ENCODE assay signal across 8 cellular contexts in genomic region chr20:57089701-57090144, GRCh38.
DNase-seq lines count a peak whose midpoint lies in the region; ATAC-seq, FAIRE-seq and TF ChIP-seq lines count a peak whose summit lies in the region.

No MANE protein-coding gene starts in this region.

- H3K27me3 Mint-ChIP-seq in T-helper 2 cell treated with Interferon-gamma antibody and Interleukin-4, amounts not matched to agents 5 μg/mL and 100 μg/mL, for 36 hours (ENCODE audit: low read depth), result peaks cover 4% of the 10 kb centered on the region
- peaks cover 38% of the 10 kb centered on the region for H3K27me3 Mint-ChIP-seq in astrocyte (ENCODE audit: low read depth, unreplicated experiment)

- peaks cover 5% of the 10 kb centered on the region for H3K9me3 ChIP-seq in astrocyte (ENCODE audit: insufficient read depth, low read depth, low read length)

- FAIRE-seq in astrocyte (lab: Jason Lieb, UNC), result no peak

- H3K79me2 ChIP-seq in astrocyte (ENCODE audit: insufficient read depth, low read length), result no peaks in the 10 kb centered on the region

- H3K4me2 ChIP-seq in astrocyte (ENCODE audit: low read length), result no peak overlapping the region

- no peak overlapping the region for H3K27ac ChIP-seq in astrocyte (ENCODE audit: low read depth, low read length)

- H3K4me1 ChIP-seq in astrocyte (ENCODE audit: insufficient read depth, low read length), result no peaks in the 10 kb centered on the region

- H3K4me3 Mint-ChIP-seq in T-helper 2 cell treated with Interferon-gamma antibody and Interleukin-4, amounts not matched to agents 5 μg/mL and 100 μg/mL, for 36 hours, result no peak overlapping the region
- no peak overlapping the region for H3K4me3 Mint-ChIP-seq in astrocyte (ENCODE audit: unreplicated experiment)

- TF ChIP-seq RAD21 in Ishikawa (IDR thresholded peaks at IDR 0.05; ENCODE audit: low read depth), result peak; percentile 81

- H2AFZ ChIP-seq in astrocyte (ENCODE audit: low read depth, low read length), result peak overlapping the region; percentile 67

- H3K4me1 Mint-ChIP-seq in T-helper 2 cell treated with Interferon-gamma antibody and Interleukin-4, amounts not matched to agents 5 μg/mL and 100 μg/mL, for 36 hours (ENCODE audit: low read depth), result peaks cover 4% of the 10 kb centered on the region
- peaks cover 8% of the 10 kb centered on the region for H3K4me1 Mint-ChIP-seq in astrocyte (ENCODE audit: low read depth, unreplicated experiment)

- no peaks in the 10 kb centered on the region for H3K36me3 Mint-ChIP-seq in T-helper 2 cell treated with Interferon-gamma antibody and Interleukin-4, amounts not matched to agents 5 μg/mL and 100 μg/mL, for 36 hours (ENCODE audit: low read depth)
- H3K36me3 Mint-ChIP-seq in astrocyte (ENCODE audit: low read depth, unreplicated experiment), result no peaks in the 10 kb centered on the region

- ATAC-seq in GM19328 (IDR thresholded peaks at IDR 0.05; ENCODE audit: unreplicated experiment), result peak; percentile 72

- no peak overlapping the region for H3K27ac Mint-ChIP-seq in T-helper 2 cell treated with Interferon-gamma antibody and Interleukin-4, amounts not matched to agents 5 μg/mL and 100 μg/mL, for 36 hours
- no peak overlapping the region for H3K27ac Mint-ChIP-seq in astrocyte (ENCODE audit: unreplicated experiment)

- H3K9me3 Mint-ChIP-seq in T-helper 2 cell treated with Interferon-gamma antibody and Interleukin-4, amounts not matched to agents 5 μg/mL and 100 μg/mL, for 36 hours, result no peaks in the 10 kb centered on the region
- H3K9me3 Mint-ChIP-seq in astrocyte (ENCODE audit: unreplicated experiment), result peaks cover 2% of the 10 kb centered on the region

- no peak overlapping the region for H3K4me3 ChIP-seq in astrocyte (ENCODE audit: insufficient read depth, low read depth, low read length)

- peaks cover 3% of the 10 kb centered on the region for H4K20me1 ChIP-seq in astrocyte (ENCODE audit: insufficient read depth, low read length)

- peaks cover 16% of the 10 kb centered on the region for H3K27me3 ChIP-seq in astrocyte (ENCODE audit: insufficient read depth, low read length)

- no peaks in the 10 kb centered on the region for H3K36me3 ChIP-seq in astrocyte (ENCODE audit: insufficient read depth, low read length)

- DNase-seq in CD1c-positive myeloid dendritic cell (ENCODE audit: extremely low spot score) (peak; percentile 41), astrocyte (ENCODE audit: low read depth) (no peak), iPS-NIHi11 (ENCODE audit: low spot score) (peak; percentile 89), GOT3 (lab: John Stamatoyannopoulos, UW) (no peak)
- peak; percentile 51 for DNase-seq in T-helper 2 cell treated with Interferon-gamma antibody and Interleukin-4, amounts not matched to agents 5 μg/mL and 100 μg/mL, for 36 hours (ENCODE audit: low spot score)
- peak; percentile 51 to 57 for DNase-seq in stimulated activated CD4-positive, alpha-beta T cell treated with anti-CD3 and anti-CD28 coated beads, Interleukin-15, amount 100 ng/mL, for 48 hours (ENCODE audit: low read depth in 2 of 2)

- no peak overlapping the region for H3K9ac ChIP-seq in astrocyte (ENCODE audit: low read length)

- TF ChIP-seq EP300 in Ishikawa (IDR thresholded peaks at IDR 0.05; ENCODE audit: borderline replicate concordance), result no peak

- TF ChIP-seq CTCF in astrocyte (IDR thresholded peaks at IDR 0.05; ENCODE audit: insufficient read depth, low read depth, low read length), result peak; percentile 73

TF ChIP-seq in Ishikawa, 13 proteins besides CTCF, POLR2A, EP300 and RAD21:
- TF ChIP-seq EGR1 (IDR thresholded peaks at IDR 0.05), result no peak
- TF ChIP-seq, protein P1, sequence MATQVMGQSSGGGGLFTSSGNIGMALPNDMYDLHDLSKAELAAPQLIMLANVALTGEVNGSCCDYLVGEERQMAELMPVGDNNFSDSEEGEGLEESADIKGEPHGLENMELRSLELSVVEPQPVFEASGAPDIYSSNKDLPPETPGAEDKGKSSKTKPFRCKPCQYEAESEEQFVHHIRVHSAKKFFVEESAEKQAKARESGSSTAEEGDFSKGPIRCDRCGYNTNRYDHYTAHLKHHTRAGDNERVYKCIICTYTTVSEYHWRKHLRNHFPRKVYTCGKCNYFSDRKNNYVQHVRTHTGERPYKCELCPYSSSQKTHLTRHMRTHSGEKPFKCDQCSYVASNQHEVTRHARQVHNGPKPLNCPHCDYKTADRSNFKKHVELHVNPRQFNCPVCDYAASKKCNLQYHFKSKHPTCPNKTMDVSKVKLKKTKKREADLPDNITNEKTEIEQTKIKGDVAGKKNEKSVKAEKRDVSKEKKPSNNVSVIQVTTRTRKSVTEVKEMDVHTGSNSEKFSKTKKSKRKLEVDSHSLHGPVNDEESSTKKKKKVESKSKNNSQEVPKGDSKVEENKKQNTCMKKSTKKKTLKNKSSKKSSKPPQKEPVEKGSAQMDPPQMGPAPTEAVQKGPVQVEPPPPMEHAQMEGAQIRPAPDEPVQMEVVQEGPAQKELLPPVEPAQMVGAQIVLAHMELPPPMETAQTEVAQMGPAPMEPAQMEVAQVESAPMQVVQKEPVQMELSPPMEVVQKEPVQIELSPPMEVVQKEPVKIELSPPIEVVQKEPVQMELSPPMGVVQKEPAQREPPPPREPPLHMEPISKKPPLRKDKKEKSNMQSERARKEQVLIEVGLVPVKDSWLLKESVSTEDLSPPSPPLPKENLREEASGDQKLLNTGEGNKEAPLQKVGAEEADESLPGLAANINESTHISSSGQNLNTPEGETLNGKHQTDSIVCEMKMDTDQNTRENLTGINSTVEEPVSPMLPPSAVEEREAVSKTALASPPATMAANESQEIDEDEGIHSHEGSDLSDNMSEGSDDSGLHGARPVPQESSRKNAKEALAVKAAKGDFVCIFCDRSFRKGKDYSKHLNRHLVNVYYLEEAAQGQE (IDR thresholded peaks at IDR 0.05; ENCODE audit: low read depth), result no peak
- no peak for TF ChIP-seq TEAD4 (IDR thresholded peaks at IDR 0.05)
- TF ChIP-seq MAX (IDR thresholded peaks at IDR 0.05), result no peak
- no peak for TF ChIP-seq CREB1 (IDR thresholded peaks at IDR 0.05; ENCODE audit: low read depth)
- TF ChIP-seq CEBPB (IDR thresholded peaks at IDR 0.05), result no peak
- no peak for TF ChIP-seq USF1 (IDR thresholded peaks at IDR 0.05)

Comparison
In these comparisons a context has a peak if more than half of its experiments do, and no peak if none do; other contexts are left out.
1. DNase-seq: peak in CD1c-positive myeloid dendritic cell (single experiment), T-helper 2 cell treated with Interferon-gamma antibody and Interleukin-4, amounts not matched to agents 5 μg/mL and 100 μg/mL, for 36 hours (single experiment), iPS-NIHi11 (single experiment) and stimulated activated CD4-positive, alpha-beta T cell treated with anti-CD3 and anti-CD28 coated beads, Interleukin-15, amount 100 ng/mL, for 48 hours (2 of 2); none in astrocyte (single experiment) and GOT3 (single experiment).